Comparison of ENCODE assay signal across 8 cellular contexts in the genomic region with DNA sequence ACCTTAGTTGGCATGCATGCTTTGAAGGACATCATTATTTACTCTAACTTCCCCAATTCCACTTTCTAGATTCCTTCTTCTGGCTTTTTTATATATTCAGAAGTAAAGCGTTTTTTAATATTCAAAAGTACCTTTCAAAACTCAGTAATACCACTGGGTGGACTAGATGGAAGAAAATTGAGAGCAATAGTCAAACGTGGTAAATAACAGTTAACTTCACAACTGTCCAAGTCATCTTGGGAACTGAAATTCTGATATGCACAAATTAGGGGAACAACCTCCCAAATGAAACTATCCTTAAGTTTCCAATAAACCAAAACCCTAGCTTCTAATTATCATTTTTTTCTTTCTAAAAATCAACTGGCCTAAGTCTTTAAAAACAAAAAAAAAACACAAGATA. TPM values are rescaled to one million over a fixed set of nuclear protein-coding genes. Genes with fewer than 3 reads are reported as not detected.
A peak's percentile ranks its signal among the peaks of the same experiment; 100 is the strongest.
DNase-seq lines count a peak whose midpoint lies in the region; ATAC-seq, FAIRE-seq and TF ChIP-seq lines count a peak whose summit lies in the region.

No MANE protein-coding gene starts in this region.

- no peak overlapping the region for H3K27ac ChIP-seq in keratinocyte (ENCODE audit: control insufficient read depth, insufficient read depth, low read length)

- peaks cover 14% of the 10 kb centered on the region for H4K20me1 ChIP-seq in keratinocyte (ENCODE audit: control insufficient read depth, extremely low read depth, insufficient read depth, low read length)

- H3K4me3 Mint-ChIP-seq in stimulated activated naive CD8-positive, alpha-beta T cell treated with anti-CD3 and anti-CD28 coated beads, Interleukin-15, Interleukin-2, amounts not matched to agents 100 ng/mL and 50 ng/mL, for 24 hours: peak overlapping the region; percentile 98
- H3K4me3 Mint-ChIP-seq in WTC11: peak overlapping the region; percentile 99

- no peak for DNase-seq in stimulated activated naive CD8-positive, alpha-beta T cell treated with anti-CD3 and anti-CD28 coated beads, Interleukin-15, Interleukin-2, amounts not matched to agents 100 U/mL and 50 U/mL, for 24 hours
- DNase-seq in WTC11 (ENCODE audit: low spot score): no peak
- no peak for DNase-seq in keratinocyte (ENCODE audit: low read depth, low spot score)
- DNase-seq in LoVo (ENCODE audit: low spot score): no peak
- no peak for DNase-seq in NCI-H2171 treated with DMSO at 0.1 percent for 48 hours (lab: John Stamatoyannopoulos, UW)
- DNase-seq in DMS53 (lab: John Stamatoyannopoulos, UW): no peak

- H3K36me3 Mint-ChIP-seq in stimulated activated naive CD8-positive, alpha-beta T cell treated with anti-CD3 and anti-CD28 coated beads, Interleukin-15, Interleukin-2, amounts not matched to agents 100 ng/mL and 50 ng/mL, for 24 hours (ENCODE audit: low read depth): peaks cover 57% of the 10 kb centered on the region
- H3K36me3 Mint-ChIP-seq in WTC11: peaks cover 18% of the 10 kb centered on the region

- peaks cover 84% of the 10 kb centered on the region for H3K4me1 Mint-ChIP-seq in stimulated activated naive CD8-positive, alpha-beta T cell treated with anti-CD3 and anti-CD28 coated beads, Interleukin-15, Interleukin-2, amounts not matched to agents 100 ng/mL and 50 ng/mL, for 24 hours (ENCODE audit: low read depth)
- peaks cover 88% of the 10 kb centered on the region for H3K4me1 Mint-ChIP-seq in WTC11

- CTCF ChIA-PET in WTC11 (lab: Charles Lee): interaction anchor here (0.7 kb wide), 1 partner anchor 45 kb away, joined by 3 read pairs; no protein-coding TSS in a partner anchor

- no peak overlapping the region for H3K9ac ChIP-seq in keratinocyte (ENCODE audit: control insufficient read depth, extremely low read depth, insufficient read depth, low read length)

- no peak overlapping the region for H2AFZ ChIP-seq in keratinocyte (ENCODE audit: control insufficient read depth, low read length)

- H3K27me3 ChIP-seq in keratinocyte (ENCODE audit: control insufficient read depth, extremely low read depth, insufficient read depth, low read length): no peaks in the 10 kb centered on the region

- POLR2A ChIA-PET in WTC11 (lab: Charles Lee): no interaction called here

- ATAC-seq in stimulated activated naive CD8-positive, alpha-beta T cell treated with anti-CD3 and anti-CD28 coated beads, Interleukin-15, Interleukin-2, amounts not matched to agents 100 U/mL and 50 U/mL, for 24 hours: no peak
- ATAC-seq in WTC11: no peak
- ATAC-seq in GM21576 (IDR thresholded peaks at IDR 0.05; ENCODE audit: unreplicated experiment): no peak

- peak overlapping the region; percentile 92 for H3K27ac Mint-ChIP-seq in stimulated activated naive CD8-positive, alpha-beta T cell treated with anti-CD3 and anti-CD28 coated beads, Interleukin-15, Interleukin-2, amounts not matched to agents 100 ng/mL and 50 ng/mL, for 24 hours
- peak overlapping the region; percentile 32 for H3K27ac Mint-ChIP-seq in WTC11

- H3K4me2 ChIP-seq in keratinocyte (ENCODE audit: control insufficient read depth, extremely low read depth, insufficient read depth, low read depth, low read length): peak overlapping the region; percentile 75

- H3K9me3 Mint-ChIP-seq in stimulated activated naive CD8-positive, alpha-beta T cell treated with anti-CD3 and anti-CD28 coated beads, Interleukin-15, Interleukin-2, amounts not matched to agents 100 ng/mL and 50 ng/mL, for 24 hours: no peaks in the 10 kb centered on the region
- no peaks in the 10 kb centered on the region for H3K9me3 Mint-ChIP-seq in WTC11

- peak overlapping the region in 2 of 3 experiments; percentile 42 to 49 for H3K4me3 ChIP-seq in keratinocyte (ENCODE audit: control insufficient read depth in 2 of 3, extremely low read depth in 1 of 3, insufficient read depth in 2 of 3, low read depth in 1 of 3, low read length in 3 of 3)

- H3K79me2 ChIP-seq in keratinocyte (ENCODE audit: control insufficient read depth, insufficient read depth, low read length): peaks cover 97% of the 10 kb centered on the region

- H3K36me3 ChIP-seq in keratinocyte (ENCODE audit: control insufficient read depth in 2 of 2, extremely low read depth in 1 of 2, insufficient read depth in 2 of 2, low read length in 2 of 2): peaks cover 0 to 5% of the 10 kb centered on the region in 2 experiments

- dilution Hi-C loops in keratinocyte (cut with MboI; ENCODE audit: extremely low pct_ligation_motif_present, low sequenced_read_pairs): no loop called here

- no peak for FAIRE-seq in keratinocyte (lab: Jason Lieb, UNC)

- TF ChIP-seq CTCF in WTC11 (IDR thresholded peaks at IDR 0.05) (no peak), keratinocyte (optimal IDR thresholded peaks at IDR 0.05 in 1 of 3, IDR thresholded peaks at IDR 0.05 in 1 of 3, conservative IDR thresholded peaks at IDR 0.05 in 1 of 3; ENCODE audit: extremely low read depth in 1 of 3, insufficient read depth in 2 of 3, low read length in 3 of 3) (no peak)

- peaks cover 13% of the 10 kb centered on the region for H3K4me1 ChIP-seq in keratinocyte (ENCODE audit: control insufficient read depth, extremely low read depth, insufficient read depth, low read length)

- no peaks in the 10 kb centered on the region for H3K27me3 Mint-ChIP-seq in stimulated activated naive CD8-positive, alpha-beta T cell treated with anti-CD3 and anti-CD28 coated beads, Interleukin-15, Interleukin-2, amounts not matched to agents 100 ng/mL and 50 ng/mL, for 24 hours
- no peaks in the 10 kb centered on the region for H3K27me3 Mint-ChIP-seq in WTC11 (ENCODE audit: low read depth)

- no peaks in the 10 kb centered on the region for H3K9me1 ChIP-seq in keratinocyte (ENCODE audit: control insufficient read depth, extremely low read depth, insufficient read depth, low read length)

- no peaks in the 10 kb centered on the region for H3K9me3 ChIP-seq in keratinocyte (ENCODE audit: control insufficient read depth, low read depth, low read length)

TF ChIP-seq in WTC11, 78 proteins besides CTCF, POLR2A, EP300 and RAD21:
- TF ChIP-seq, protein P1, sequence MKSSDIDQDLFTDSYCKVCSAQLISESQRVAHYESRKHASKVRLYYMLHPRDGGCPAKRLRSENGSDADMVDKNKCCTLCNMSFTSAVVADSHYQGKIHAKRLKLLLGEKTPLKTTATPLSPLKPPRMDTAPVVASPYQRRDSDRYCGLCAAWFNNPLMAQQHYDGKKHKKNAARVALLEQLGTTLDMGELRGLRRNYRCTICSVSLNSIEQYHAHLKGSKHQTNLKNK (CRISPR knock-in tag; IDR thresholded peaks at IDR 0.05): no peak
- no peak for TF ChIP-seq ZBTB21 (CRISPR knock-in tag; IDR thresholded peaks at IDR 0.05; ENCODE audit: borderline replicate concordance)

RNA-seq across cellular contexts. Expression of a gene that starts 9.0 kb away (rescaled TPM):
- total RNA-seq in WTC11 (2021): 407 to 438 TPM (median 424 TPM) in 3 replicates
- 32.2 to 57.4 TPM (median 40.8 TPM) in 3 replicates for polyA plus RNA-seq in keratinocyte
- polyA plus RNA-seq in keratinocyte (2011; ENCODE audit: low read depth): 27.0 TPM
- polyA plus RNA-seq in keratinocyte (2011; cell fraction: cytosol; rRNA removed): 42.9 and 103 TPM in 2 replicates
- polyA plus RNA-seq in keratinocyte (2011; cell fraction: nucleus; rRNA removed): 42.7 and 57.4 TPM in 2 replicates
- 30.9 and 33.9 TPM in 2 replicates for polyA plus RNA-seq in keratinocyte (2012; ENCODE audit: low replicate concordance)
- polyA minus RNA-seq in keratinocyte: 7.0 to 31.0 TPM (median 19.7 TPM) in 3 replicates
- polyA minus RNA-seq in keratinocyte (2011; cell fraction: cytosol; rRNA and poly(A)+ RNA removed): 32.2 TPM
- polyA minus RNA-seq in keratinocyte (2011; cell fraction: nucleus; rRNA and poly(A)+ RNA removed): 18.3 and 30.1 TPM in 2 replicates
